ENCODE assay signal across 8 cellular contexts in the genomic region with DNA sequence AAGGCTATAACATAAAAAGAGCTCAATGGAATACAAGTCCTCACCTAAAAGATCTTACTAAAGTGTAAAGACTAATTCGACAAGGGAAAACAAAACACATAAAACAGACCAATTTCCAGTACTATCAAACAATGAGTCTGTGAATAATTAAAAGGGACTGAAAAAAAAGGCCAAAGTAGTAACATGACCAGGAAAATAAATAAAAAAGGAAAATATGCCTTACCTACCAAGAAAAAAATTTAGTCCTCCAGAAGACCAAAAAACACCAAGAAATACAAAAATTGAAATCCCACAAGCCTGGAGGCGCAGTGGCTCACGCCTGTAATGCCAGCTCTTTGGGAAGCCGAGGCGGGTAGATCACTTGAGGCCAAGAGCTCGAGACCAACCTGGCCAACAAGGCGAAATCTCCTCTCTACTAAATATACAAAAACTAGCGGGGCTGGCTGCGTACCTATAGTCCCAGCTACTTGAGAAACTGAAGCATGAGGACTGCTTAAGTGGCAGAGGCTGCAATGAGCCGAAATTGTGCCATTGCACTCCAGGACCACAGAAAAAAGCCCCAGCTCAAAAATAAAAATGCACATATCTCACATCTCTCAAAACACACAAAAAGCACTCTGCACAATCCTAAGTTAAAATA.
DNase-seq lines count a peak whose midpoint lies in the region; ATAC-seq and TF ChIP-seq lines count a peak whose summit lies in the region.

No MANE protein-coding gene starts in this region.

- no peak for TF ChIP-seq EP300 in neural cell (conservative IDR thresholded peaks at IDR 0.05; ENCODE audit: poor library complexity, severe bottlenecking)

- H3K36me3 ChIP-seq in SK-N-MC (ENCODE audit: insufficient read depth, low read length) (no peaks in the 10 kb centered on the region), duodenal mucosa (ENCODE audit: control insufficient read depth in 1 of 2, insufficient read depth in 2 of 2, low read length in 2 of 2) (no peaks in the 10 kb centered on the region), neural cell (ENCODE audit: insufficient read depth, low read length) (no peaks in the 10 kb centered on the region), upper lobe of right lung (no peaks in the 10 kb centered on the region)

- no peaks in the 10 kb centered on the region for H3F3A ChIP-seq in neural cell (ENCODE audit: insufficient read depth, low read length, poor library complexity, severe bottlenecking)

- H2AFZ ChIP-seq in neural cell (ENCODE audit: low read depth, low read length) = no peak overlapping the region

- peak; percentile 52 for DNase-seq in activated naive CD4-positive, alpha-beta T cell treated with Interleukin-2 at 50 U/mL for 16 hours
- DNase-seq in activated naive CD4-positive, alpha-beta T cell treated with anti-CD3 and anti-CD28 coated beads for 36 hours = no peak
- DNase-seq in SK-N-MC (ENCODE audit: low read depth, low spot score) = peak; percentile 3
- no peak for DNase-seq in upper lobe of right lung
- no peak for DNase-seq in COLO668 (lab: John Stamatoyannopoulos, UW; ENCODE audit: unreplicated experiment)
- no peak for DNase-seq in cerebellar nuclear complex (lab: John Stamatoyannopoulos, UW)

- intact Hi-C loops in activated naive CD4-positive, alpha-beta T cell treated with anti-CD3 and anti-CD28 coated beads for 36 hours (cut with micrococcal nuclease) = loop anchor here (1.0 to 5.0 kb wide), 9 partner anchors 28 to 936 kb away; a partner anchor contains a TSS
- intact Hi-C loops in upper lobe of right lung (cut with DNase I) = no loop called here

- H3K4me3 Mint-ChIP-seq in activated naive CD4-positive, alpha-beta T cell treated with anti-CD3 and anti-CD28 coated beads for 36 hours = no peak overlapping the region

- H3K9me3 ChIP-seq in SK-N-MC (ENCODE audit: low read depth, low read length) (no peaks in the 10 kb centered on the region), duodenal mucosa (ENCODE audit: control insufficient read depth in 1 of 2, low read length in 2 of 2) (no peaks in the 10 kb centered on the region), neural cell (ENCODE audit: low read length) (no peaks in the 10 kb centered on the region), upper lobe of right lung (no peaks in the 10 kb centered on the region)

- H3K4me1 ChIP-seq in duodenal mucosa (ENCODE audit: control insufficient read depth in 1 of 2, insufficient read depth in 2 of 2, low read length in 2 of 2) (no peaks in the 10 kb centered on the region), upper lobe of right lung (peaks cover 8% of the 10 kb centered on the region)

- no peak for TF ChIP-seq RAD21 in neural cell (conservative IDR thresholded peaks at IDR 0.05)

- peak overlapping the region; percentile 65 for H3K9ac ChIP-seq in SK-N-MC (ENCODE audit: insufficient read length)
- peak overlapping the region; percentile 15 to 64 for H3K9ac ChIP-seq in duodenal mucosa (ENCODE audit: low read depth in 1 of 2, low read length in 2 of 2)
- H3K9ac ChIP-seq in neural cell (ENCODE audit: low read length) = peak overlapping the region; percentile 71

- H3K27me3 ChIP-seq in duodenal mucosa (ENCODE audit: control insufficient read depth in 1 of 2, insufficient read depth in 2 of 2, low read length in 2 of 2) (no peaks in the 10 kb centered on the region), neural cell (ENCODE audit: insufficient read depth, low read depth, low read length) (no peaks in the 10 kb centered on the region), upper lobe of right lung (no peaks in the 10 kb centered on the region)

- H4K20me1 ChIP-seq in neural cell (ENCODE audit: insufficient read depth) = no peaks in the 10 kb centered on the region

- H3K36me3 Mint-ChIP-seq in activated naive CD4-positive, alpha-beta T cell treated with anti-CD3 and anti-CD28 coated beads for 36 hours (ENCODE audit: low read depth) = no peaks in the 10 kb centered on the region

- peak overlapping the region; percentile 80 for H3K4me3 ChIP-seq in SK-N-MC
- H3K4me3 ChIP-seq in duodenal mucosa (ENCODE audit: low read depth in 1 of 2, low read length in 2 of 2) = peak overlapping the region; percentile 65 to 73
- peak overlapping the region; percentile 61 for H3K4me3 ChIP-seq in neural cell (ENCODE audit: low read length)
- H3K4me3 ChIP-seq in upper lobe of right lung = peak overlapping the region; percentile 42

- H3K4me1 Mint-ChIP-seq in activated naive CD4-positive, alpha-beta T cell treated with anti-CD3 and anti-CD28 coated beads for 36 hours (ENCODE audit: low read depth) = peaks cover 3% of the 10 kb centered on the region

- H3K9me3 Mint-ChIP-seq in activated naive CD4-positive, alpha-beta T cell treated with anti-CD3 and anti-CD28 coated beads for 36 hours = no peaks in the 10 kb centered on the region

- CTCF ChIA-PET in activated naive CD4-positive, alpha-beta T cell treated with anti-CD3 and anti-CD28 coated beads for 36 hours (lab: Charles Lee) = interaction anchor here (0.7 to 1.8 kb wide), 5 partner anchors 10 to 372 kb away, joined by 3 to 7 read pairs (median 3); no protein-coding TSS in a partner anchor

- peak overlapping the region; percentile 23 for H3K4me2 ChIP-seq in neural cell (ENCODE audit: low read length)

- TF ChIP-seq CTCF in neural cell (IDR thresholded peaks at IDR 0.05; ENCODE audit: poor library complexity, severe bottlenecking) = no peak
- TF ChIP-seq CTCF in upper lobe of right lung (IDR thresholded peaks at IDR 0.05) = no peak

- ATAC-seq in upper lobe of right lung = no peak

- H3K27ac ChIP-seq in SK-N-MC = peak overlapping the region; percentile 97
- H3K27ac ChIP-seq in duodenal mucosa (ENCODE audit: low read depth, low read length) = peak overlapping the region; percentile 70
- peak overlapping the region; percentile 88 for H3K27ac ChIP-seq in neural cell (ENCODE audit: low read length)
- H3K27ac ChIP-seq in upper lobe of right lung = peak overlapping the region; percentile 91

- no peaks in the 10 kb centered on the region for H3K79me2 ChIP-seq in neural cell (replicated peaks; ENCODE audit: insufficient read depth, low read length)

- H3K27me3 Mint-ChIP-seq in activated naive CD4-positive, alpha-beta T cell treated with anti-CD3 and anti-CD28 coated beads for 36 hours (ENCODE audit: low read depth) = no peaks in the 10 kb centered on the region

- H3K9me2 ChIP-seq in neural cell (ENCODE audit: insufficient read depth, low read length) = no peaks in the 10 kb centered on the region

- no peak overlapping the region for H3K27ac Mint-ChIP-seq in activated naive CD4-positive, alpha-beta T cell treated with anti-CD3 and anti-CD28 coated beads for 36 hours

TF ChIP-seq in neural cell, 6 proteins besides CTCF, POLR2A, EP300 and RAD21:
- TF ChIP-seq POLR2AphosphoS5 (IDR thresholded peaks at IDR 0.05) (no peak), EZH2 (IDR thresholded peaks at IDR 0.05; ENCODE audit: borderline replicate concordance, insufficient read depth, low read length, poor library complexity, severe bottlenecking) (no peak), TAF1 (IDR thresholded peaks at IDR 0.05; ENCODE audit: low read depth) (no peak)
- TF ChIP-seq, protein P1, sequence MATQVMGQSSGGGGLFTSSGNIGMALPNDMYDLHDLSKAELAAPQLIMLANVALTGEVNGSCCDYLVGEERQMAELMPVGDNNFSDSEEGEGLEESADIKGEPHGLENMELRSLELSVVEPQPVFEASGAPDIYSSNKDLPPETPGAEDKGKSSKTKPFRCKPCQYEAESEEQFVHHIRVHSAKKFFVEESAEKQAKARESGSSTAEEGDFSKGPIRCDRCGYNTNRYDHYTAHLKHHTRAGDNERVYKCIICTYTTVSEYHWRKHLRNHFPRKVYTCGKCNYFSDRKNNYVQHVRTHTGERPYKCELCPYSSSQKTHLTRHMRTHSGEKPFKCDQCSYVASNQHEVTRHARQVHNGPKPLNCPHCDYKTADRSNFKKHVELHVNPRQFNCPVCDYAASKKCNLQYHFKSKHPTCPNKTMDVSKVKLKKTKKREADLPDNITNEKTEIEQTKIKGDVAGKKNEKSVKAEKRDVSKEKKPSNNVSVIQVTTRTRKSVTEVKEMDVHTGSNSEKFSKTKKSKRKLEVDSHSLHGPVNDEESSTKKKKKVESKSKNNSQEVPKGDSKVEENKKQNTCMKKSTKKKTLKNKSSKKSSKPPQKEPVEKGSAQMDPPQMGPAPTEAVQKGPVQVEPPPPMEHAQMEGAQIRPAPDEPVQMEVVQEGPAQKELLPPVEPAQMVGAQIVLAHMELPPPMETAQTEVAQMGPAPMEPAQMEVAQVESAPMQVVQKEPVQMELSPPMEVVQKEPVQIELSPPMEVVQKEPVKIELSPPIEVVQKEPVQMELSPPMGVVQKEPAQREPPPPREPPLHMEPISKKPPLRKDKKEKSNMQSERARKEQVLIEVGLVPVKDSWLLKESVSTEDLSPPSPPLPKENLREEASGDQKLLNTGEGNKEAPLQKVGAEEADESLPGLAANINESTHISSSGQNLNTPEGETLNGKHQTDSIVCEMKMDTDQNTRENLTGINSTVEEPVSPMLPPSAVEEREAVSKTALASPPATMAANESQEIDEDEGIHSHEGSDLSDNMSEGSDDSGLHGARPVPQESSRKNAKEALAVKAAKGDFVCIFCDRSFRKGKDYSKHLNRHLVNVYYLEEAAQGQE (IDR thresholded peaks at IDR 0.05; ENCODE audit: borderline replicate concordance) = no peak

Comparison
In these comparisons a context has a peak if more than half of its experiments do, and no peak if none do; other contexts are left out.
1. DNase-seq: peak in activated naive CD4-positive, alpha-beta T cell treated with Interleukin-2 at 50 U/mL for 16 hours (single experiment) and SK-N-MC (single experiment); none in activated naive CD4-positive, alpha-beta T cell treated with anti-CD3 and anti-CD28 coated beads for 36 hours (single experiment), upper lobe of right lung (single experiment), COLO668 (single experiment) and cerebellar nuclear complex (0 of 2).
2. Peak in every context shown above with its lines, with median percentiles within 50 percentile points of each other: H3K27ac ChIP-seq, H3K4me3 ChIP-seq and H3K9ac ChIP-seq.